ENCODE assay signal across 28 cellular contexts in genomic region chr3:180836766-180837165, GRCh38.
"Had no signal": no experiment of that assay in that cellular context is flagged by ENCODE, and none has a peak within 500 bp of the region (broad histone marks: within the 10 kb centered on the region; RNA-seq: fewer than 3 reads in every experiment).

No MANE protein-coding gene starts in this region.

- H3K9me3 ChIP-seq: MG63, SJSA1, SK-N-SH had no signal

- H3K27me3 ChIP-seq: MG63, SJSA1 had no signal

- H3K4me3 ChIP-seq: MG63, PC-9, SJSA1 had no signal

- H3K4me2 ChIP-seq: PC-9, SK-N-SH had no signal

- H3K36me3 ChIP-seq: MG63, SJSA1 had no signal

- H3K4me1 ChIP-seq: SJSA1 had no signal

- H3K27ac ChIP-seq: PC-9, SJSA1 had no signal

- H2AFZ ChIP-seq: PC-9 had no signal

- DNase-seq: Kasumi-1, MG63, MV-4-11, NCI-H1092, NCI-H1417 treated with DMSO at 0.1 percent for 48 hours, NCI-H1436 treated with DMSO at 0.1 percent for 48 hours, NCI-H1694 treated with DMSO at 0.1 percent for 48 hours, NCI-H187 treated with DMSO at 0.1 percent for 48 hours, NCI-H2029, NCI-H2081 treated with DMSO at 0.1 percent for 48 hours, NCI-H2107, NCI-H2171, NCI-H226, NCI-H510A, NCI-H524, NCI-H526, NCI-H69, NCI-H748 treated with DMSO at 0.1 percent for 48 hours, NCI-H82, PC-9, Right ventricle myocardium superior, RPMI8226, SHP77 treated with DMSO at 0.1 percent for 48 hours, SK-N-SH, SW 1271, T-helper 1 cell had no signal

- H3K9ac ChIP-seq: SK-N-SH had no signal

- ATAC-seq: Panc1 had no signal
